ENCODE assay signal across 17 cellular contexts in genomic region chr12:75414671-75415070, GRCh38. TPM values are rescaled to one million over a fixed set of nuclear protein-coding genes. Genes with fewer than 3 reads are reported as not detected.
DNase-seq lines count a peak whose midpoint lies in the region; ATAC-seq, FAIRE-seq and TF ChIP-seq lines count a peak whose summit lies in the region.
"Had no signal": no experiment of that assay in that cellular context is flagged by ENCODE, and none has a peak within 500 bp of the region (broad histone marks: within the 10 kb centered on the region; RNA-seq: fewer than 3 reads in every experiment).

No MANE protein-coding gene starts in this region.

- H3K4me3 ChIP-seq in AG10803 (ENCODE audit: low read length) = no peak overlapping the region
- no peak overlapping the region for H3K4me3 ChIP-seq in Karpas-422 (ENCODE audit: low read length)
- no peak overlapping the region for H3K4me3 ChIP-seq in astrocyte (ENCODE audit: insufficient read depth, low read depth, low read length)
- H3K4me3 ChIP-seq in HAP-1 = no peak overlapping the region

- H3K4me2 ChIP-seq in Karpas-422 (ENCODE audit: low read depth, low read length, poor library complexity, severe bottlenecking) (no peak overlapping the region), astrocyte (ENCODE audit: low read length) (no peak overlapping the region)

- H3K4me1 ChIP-seq in Karpas-422 (ENCODE audit: low read length) (no peaks in the 10 kb centered on the region), astrocyte (ENCODE audit: insufficient read depth, low read length) (no peaks in the 10 kb centered on the region), HAP-1 (no peaks in the 10 kb centered on the region)

- H3K9ac ChIP-seq in Karpas-422 (ENCODE audit: low read length) = no peak overlapping the region
- no peak overlapping the region for H3K9ac ChIP-seq in astrocyte (ENCODE audit: low read length)

- no peak for FAIRE-seq in astrocyte (lab: Jason Lieb, UNC)
- FAIRE-seq: GM12892 had no signal

- DNase-seq in AG10803 (ENCODE audit: low read depth) = peak; percentile 28
- no peak for DNase-seq in Karpas-422
- peak; percentile 22 for DNase-seq in astrocyte (ENCODE audit: low read depth)
- no peak for DNase-seq in HAP-1 (ENCODE audit: low spot score in 2 of 2)
- DNase-seq in activated CD4-positive, alpha-beta T cell treated with anti-CD3 and anti-CD28 coated beads for 4 hours = no peak
- DNase-seq: 8988T; C1 segment of cervical spinal cord; Calu3; CD4-positive, alpha-beta T cell; DMS 273 treated with DMSO at 0.1 percent for 48 hours; GOT3; HCEC 1CT had no signal

- TF ChIP-seq CTCF in AG10803 (conservative IDR thresholded peaks at IDR 0.05; ENCODE audit: low read length) (no peak), astrocyte (IDR thresholded peaks at IDR 0.05; ENCODE audit: insufficient read depth, low read depth, low read length) (no peak), nephron (IDR thresholded peaks at IDR 0.05; ENCODE audit: unreplicated experiment in 3 of 3) (no peak)

- no peak for ATAC-seq in HG03565 (IDR thresholded peaks at IDR 0.05; ENCODE audit: unreplicated experiment)

- no peaks in the 10 kb centered on the region for H3K9me2 ChIP-seq in Karpas-422 (replicated peaks; ENCODE audit: insufficient read depth, low read length)

- H2AFZ ChIP-seq in Karpas-422 (ENCODE audit: low read length) = peak overlapping the region; percentile 54
- H2AFZ ChIP-seq in astrocyte (ENCODE audit: low read depth, low read length) = no peak overlapping the region

- no peaks in the 10 kb centered on the region for H3K4me1 Mint-ChIP-seq in astrocyte (ENCODE audit: low read depth, unreplicated experiment)
- H3K4me1 Mint-ChIP-seq in nephron = peaks cover 18% of the 10 kb centered on the region

- H3K79me2 ChIP-seq in Karpas-422 (ENCODE audit: low read length) = no peaks in the 10 kb centered on the region
- no peaks in the 10 kb centered on the region for H3K79me2 ChIP-seq in astrocyte (ENCODE audit: insufficient read depth, low read length)

- H3K9me3 Mint-ChIP-seq in astrocyte (ENCODE audit: unreplicated experiment) (peaks cover 2% of the 10 kb centered on the region), nephron (no peaks in the 10 kb centered on the region)
- H3K9me3 Mint-ChIP-seq: CD4-positive, alpha-beta T cell had no signal

- H4K20me1 ChIP-seq in Karpas-422 (ENCODE audit: insufficient read depth, low read depth, low read length) = no peaks in the 10 kb centered on the region
- H4K20me1 ChIP-seq in astrocyte (ENCODE audit: insufficient read depth, low read length) = no peaks in the 10 kb centered on the region

- H3K9me3 ChIP-seq in Karpas-422 (ENCODE audit: low read length) (no peaks in the 10 kb centered on the region), astrocyte (ENCODE audit: insufficient read depth, low read depth, low read length) (no peaks in the 10 kb centered on the region), HAP-1 (no peaks in the 10 kb centered on the region)

- H3K27me3 Mint-ChIP-seq in astrocyte (ENCODE audit: low read depth, unreplicated experiment) (no peaks in the 10 kb centered on the region), nephron (ENCODE audit: low read depth) (no peaks in the 10 kb centered on the region)
- H3K27me3 Mint-ChIP-seq: B cell; CD4-positive, alpha-beta T cell had no signal

- H3K4me3 Mint-ChIP-seq in astrocyte (ENCODE audit: unreplicated experiment) (no peak overlapping the region), nephron (no peak overlapping the region)
- H3K4me3 Mint-ChIP-seq: B cell; CD4-positive, alpha-beta T cell had no signal

- no peaks in the 10 kb centered on the region for H3K36me3 ChIP-seq in Karpas-422 (ENCODE audit: insufficient read depth, low read length)
- no peaks in the 10 kb centered on the region for H3K36me3 ChIP-seq in astrocyte (ENCODE audit: insufficient read depth, low read length)
- H3K36me3 ChIP-seq in HAP-1 (replicated peaks) = no peaks in the 10 kb centered on the region

- H3K27ac ChIP-seq in Karpas-422 (ENCODE audit: low read length) = no peak overlapping the region
- no peak overlapping the region for H3K27ac ChIP-seq in astrocyte (ENCODE audit: low read depth, low read length)
- H3K27ac ChIP-seq: HL-60 had no signal

- in situ Hi-C loops in HAP-1 (cut with MboI; ENCODE audit: low sequenced_read_pairs) = no loop called here

- H3K36me3 Mint-ChIP-seq in astrocyte (ENCODE audit: low read depth, unreplicated experiment) = no peaks in the 10 kb centered on the region
- no peaks in the 10 kb centered on the region for H3K36me3 Mint-ChIP-seq in nephron (ENCODE audit: low read depth)

- H3K27ac Mint-ChIP-seq in astrocyte (ENCODE audit: unreplicated experiment) (no peak overlapping the region), nephron (peak overlapping the region; percentile 28 to 66 (median 54))
- H3K27ac Mint-ChIP-seq: B cell; CD4-positive, alpha-beta T cell had no signal

- H3K27me3 ChIP-seq in Karpas-422 (ENCODE audit: low read length) = no peaks in the 10 kb centered on the region
- H3K27me3 ChIP-seq in astrocyte (ENCODE audit: insufficient read depth, low read length) = no peaks in the 10 kb centered on the region
- H3K27me3 ChIP-seq in HAP-1 (ENCODE audit: low read depth) = no peaks in the 10 kb centered on the region; the same call in 1 of the 2 replicates

RNA-seq across cellular contexts. Expression of gene GLIPR1L2, which starts 23.8 kb away (rescaled TPM):
- total RNA-seq in Karpas-422 (2014; rRNA removed; shearing (Covaris generic); ENCODE audit: low replicate concordance) = 0.07 TPM in 1 of 2 replicates, not detected in the other
- 0.14 and 0.25 TPM in 2 replicates for total RNA-seq in astrocyte

Comparison
In these comparisons a context has a peak if more than half of its experiments do, and no peak if none do; other contexts are left out.
1. DNase-seq: peak in AG10803 (single experiment) and astrocyte (single experiment); none in Karpas-422 (single experiment), HAP-1 (0 of 2) and activated CD4-positive, alpha-beta T cell treated with anti-CD3 and anti-CD28 coated beads for 4 hours (0 of 2).